Comparison of ENCODE assay signal across 11 cellular contexts in genomic region chr16:84643677-84644076, GRCh38. TPM values are rescaled to one million over a fixed set of nuclear protein-coding genes. Genes with fewer than 3 reads are reported as not detected.
DNase-seq lines count a peak whose midpoint lies in the region; ATAC-seq and TF ChIP-seq lines count a peak whose summit lies in the region.
"Had no signal": no experiment of that assay in that cellular context is flagged by ENCODE, and none has a peak within 500 bp of the region (broad histone marks: within the 10 kb centered on the region; RNA-seq: fewer than 3 reads in every experiment).

No MANE protein-coding gene starts in this region.

- CTCF ChIA-PET in WTC11 (lab: Charles Lee) = interaction anchor here (1.1 to 2.9 kb wide), 4 partner anchors 28 to 281 kb away, joined by 3 to 13 read pairs (median 8); no protein-coding TSS in a partner anchor

- peak; percentile 87 for DNase-seq in DMS 273 treated with DMSO at 0.1 percent for 48 hours (lab: John Stamatoyannopoulos, UW)
- DNase-seq in NCI-H2171 (lab: John Stamatoyannopoulos, UW) = peak; percentile 79
- DNase-seq in chondrocyte (ENCODE audit: low spot score) = no peak
- no peak for DNase-seq in neuronal stem cell (ENCODE audit: low spot score)
- no peak for DNase-seq in WTC11 (ENCODE audit: low spot score)
- no peak for DNase-seq in NCI-H226
- DNase-seq: activated T-cell treated with anti-CD3 and anti-CD28 coated beads, Interleukin-2, amount 50 U/mL, for 72 hours; Caco-2; stimulated activated CD4-positive, alpha-beta T cell treated with anti-CD3 and anti-CD28 coated beads, Interleukin-4, amount 100 ng/mL, for 24 hours had no signal

- no peak overlapping the region for H2AK5ac ChIP-seq in neuronal stem cell (ENCODE audit: low read depth, low read length)

- POLR2A ChIA-PET in WTC11 (lab: Charles Lee) = no interaction called here

- no peaks in the 10 kb centered on the region for H3K9me3 ChIP-seq in neuronal stem cell (replicated peaks in 1 of 2; ENCODE audit: control insufficient read depth in 2 of 2, insufficient read depth in 1 of 2, low read depth in 1 of 2, low read length in 2 of 2)
- H3K9me3 ChIP-seq: Caco-2 had no signal

- H3K27me3 Mint-ChIP-seq in chondrocyte (ENCODE audit: low read depth) (peaks cover 2% of the 10 kb centered on the region), WTC11 (ENCODE audit: low read depth) (peaks cover 14% of the 10 kb centered on the region)

- H3K14ac ChIP-seq in neuronal stem cell (ENCODE audit: low read length) = no peak overlapping the region

- H3K36me3 Mint-ChIP-seq in chondrocyte (ENCODE audit: low read depth) = no peaks in the 10 kb centered on the region
- H3K36me3 Mint-ChIP-seq in WTC11 = no peaks in the 10 kb centered on the region

- no peak overlapping the region for H2BK15ac ChIP-seq in neuronal stem cell (ENCODE audit: low read length)

- H3K4me2 ChIP-seq in neuronal stem cell (ENCODE audit: insufficient read depth, low read length, poor library complexity, severe bottlenecking) = no peak overlapping the region

- no peak overlapping the region for H3K9ac ChIP-seq in neuronal stem cell (ENCODE audit: low read depth, low read length, poor library complexity)

- H3K4me1 ChIP-seq in neuronal stem cell (ENCODE audit: control insufficient read depth in 2 of 2, insufficient read depth in 1 of 2, low read depth in 1 of 2, low read length in 2 of 2) = peaks cover 7 to 46% of the 10 kb centered on the region in 2 donors
- H3K4me1 ChIP-seq: Caco-2 had no signal

- H3K79me1 ChIP-seq in neuronal stem cell (ENCODE audit: low read depth, low read length) = no peaks in the 10 kb centered on the region

- no peak overlapping the region for H3K23ac ChIP-seq in neuronal stem cell (ENCODE audit: low read depth, low read length, poor library complexity)

- ATAC-seq in HG03097 (IDR thresholded peaks at IDR 0.05; ENCODE audit: low FRiP score, unreplicated experiment) (no peak), WTC11 (no peak), HG02970 (IDR thresholded peaks at IDR 0.05; ENCODE audit: low FRiP score, unreplicated experiment) (no peak)
- ATAC-seq: activated T-cell treated with anti-CD3 and anti-CD28 coated beads, Interleukin-2, amount 50 U/mL, for 72 hours had no signal

- H2BK5ac ChIP-seq in neuronal stem cell (ENCODE audit: low read length) = no peak overlapping the region

- H4K8ac ChIP-seq in neuronal stem cell (ENCODE audit: low read depth, low read length) = no peak overlapping the region

- peaks cover 0 to 7% (median 0%) of the 10 kb centered on the region in 3 experiments for H3K27me3 ChIP-seq in neuronal stem cell (ENCODE audit: control insufficient read depth in 3 of 3, insufficient read depth in 3 of 3, low read depth in 1 of 3, low read length in 3 of 3)

- H2BK120ac ChIP-seq in neuronal stem cell (ENCODE audit: low read depth, low read length) = no peak overlapping the region

- no peak overlapping the region for H3K4ac ChIP-seq in neuronal stem cell (ENCODE audit: low read length)

- H2BK12ac ChIP-seq in neuronal stem cell (ENCODE audit: low read length) = no peak overlapping the region

- no peak overlapping the region for H3K27ac ChIP-seq in neuronal stem cell (replicated peaks; ENCODE audit: low read length)

- H3K18ac ChIP-seq in neuronal stem cell (ENCODE audit: low read length) = peak overlapping the region; percentile 11

- H3K36me3 ChIP-seq in neuronal stem cell (replicated peaks in 1 of 2; ENCODE audit: control insufficient read depth in 2 of 2, insufficient read depth in 2 of 2, low read length in 2 of 2) = no peaks in the 10 kb centered on the region

- H3K4me1 Mint-ChIP-seq in chondrocyte (ENCODE audit: low read depth) (peaks cover 32% of the 10 kb centered on the region), WTC11 (peaks cover 22% of the 10 kb centered on the region)

- no peak overlapping the region for H3K4me3 ChIP-seq in neuronal stem cell (ENCODE audit: low read length in 2 of 2)

- H4K91ac ChIP-seq in neuronal stem cell (ENCODE audit: low read depth, low read length, poor library complexity) = no peak overlapping the region

- H3K27ac Mint-ChIP-seq in chondrocyte (ENCODE audit: unreplicated experiment) (peak overlapping the region; percentile 74), WTC11 (no peak overlapping the region)
- H3K27ac Mint-ChIP-seq: activated T-cell treated with anti-CD3 and anti-CD28 coated beads, Interleukin-2, amount 50 U/mL, for 72 hours had no signal

- H2AFZ ChIP-seq in neuronal stem cell (ENCODE audit: low read length) = no peak overlapping the region

- H3K4me3 Mint-ChIP-seq in chondrocyte (ENCODE audit: unreplicated experiment) (no peak overlapping the region), WTC11 (no peak overlapping the region)
- H3K4me3 Mint-ChIP-seq: activated T-cell treated with anti-CD3 and anti-CD28 coated beads, Interleukin-2, amount 50 U/mL, for 72 hours had no signal

- H3K9me3 Mint-ChIP-seq in chondrocyte (ENCODE audit: low read depth) (no peaks in the 10 kb centered on the region), WTC11 (no peaks in the 10 kb centered on the region)

- WGBS in neuronal stem cell (ENCODE audit: extremely low coverage in 2 of 2, insufficient read length in 2 of 2, insufficient replicate concordance in 1 of 2), 2 donors = no CpG with 5 or more reads among the region's 4 CpGs

- no peak for TF ChIP-seq CTCF in chondrocyte (IDR thresholded peaks at IDR 0.05)
- TF ChIP-seq CTCF in WTC11 (IDR thresholded peaks at IDR 0.05) = no peak

TF ChIP-seq in WTC11, 78 proteins besides CTCF, POLR2A, EP300 and RAD21 (continues in another document):
- TF ChIP-seq, protein P1, sequence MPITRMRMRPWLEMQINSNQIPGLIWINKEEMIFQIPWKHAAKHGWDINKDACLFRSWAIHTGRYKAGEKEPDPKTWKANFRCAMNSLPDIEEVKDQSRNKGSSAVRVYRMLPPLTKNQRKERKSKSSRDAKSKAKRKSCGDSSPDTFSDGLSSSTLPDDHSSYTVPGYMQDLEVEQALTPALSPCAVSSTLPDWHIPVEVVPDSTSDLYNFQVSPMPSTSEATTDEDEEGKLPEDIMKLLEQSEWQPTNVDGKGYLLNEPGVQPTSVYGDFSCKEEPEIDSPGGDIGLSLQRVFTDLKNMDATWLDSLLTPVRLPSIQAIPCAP (CRISPR knock-in tag; IDR thresholded peaks at IDR 0.05) = no peak
- TF ChIP-seq TP53 (CRISPR knock-in tag; IDR thresholded peaks at IDR 0.05) (no peak), SP1 (CRISPR knock-in tag; conservative IDR thresholded peaks at IDR 0.05) (no peak), RORB (CRISPR knock-in tag; IDR thresholded peaks at IDR 0.05) (no peak), NFATC4 (CRISPR knock-in tag; IDR thresholded peaks at IDR 0.05) (no peak)
- TF ChIP-seq, protein P2, sequence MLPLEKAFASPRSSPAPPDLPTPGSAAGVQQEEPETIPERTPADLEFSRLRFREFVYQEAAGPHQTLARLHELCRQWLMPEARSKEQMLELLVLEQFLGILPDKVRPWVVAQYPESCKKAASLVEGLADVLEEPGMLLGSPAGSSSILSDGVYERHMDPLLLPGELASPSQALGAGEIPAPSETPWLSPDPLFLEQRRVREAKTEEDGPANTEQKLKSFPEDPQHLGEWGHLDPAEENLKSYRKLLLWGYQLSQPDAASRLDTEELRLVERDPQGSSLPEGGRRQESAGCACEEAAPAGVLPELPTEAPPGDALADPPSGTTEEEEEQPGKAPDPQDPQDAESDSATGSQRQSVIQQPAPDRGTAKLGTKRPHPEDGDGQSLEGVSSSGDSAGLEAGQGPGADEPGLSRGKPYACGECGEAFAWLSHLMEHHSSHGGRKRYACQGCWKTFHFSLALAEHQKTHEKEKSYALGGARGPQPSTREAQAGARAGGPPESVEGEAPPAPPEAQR (CRISPR knock-in tag; IDR thresholded peaks at IDR 0.05) = no peak
- TF ChIP-seq, protein P3, sequence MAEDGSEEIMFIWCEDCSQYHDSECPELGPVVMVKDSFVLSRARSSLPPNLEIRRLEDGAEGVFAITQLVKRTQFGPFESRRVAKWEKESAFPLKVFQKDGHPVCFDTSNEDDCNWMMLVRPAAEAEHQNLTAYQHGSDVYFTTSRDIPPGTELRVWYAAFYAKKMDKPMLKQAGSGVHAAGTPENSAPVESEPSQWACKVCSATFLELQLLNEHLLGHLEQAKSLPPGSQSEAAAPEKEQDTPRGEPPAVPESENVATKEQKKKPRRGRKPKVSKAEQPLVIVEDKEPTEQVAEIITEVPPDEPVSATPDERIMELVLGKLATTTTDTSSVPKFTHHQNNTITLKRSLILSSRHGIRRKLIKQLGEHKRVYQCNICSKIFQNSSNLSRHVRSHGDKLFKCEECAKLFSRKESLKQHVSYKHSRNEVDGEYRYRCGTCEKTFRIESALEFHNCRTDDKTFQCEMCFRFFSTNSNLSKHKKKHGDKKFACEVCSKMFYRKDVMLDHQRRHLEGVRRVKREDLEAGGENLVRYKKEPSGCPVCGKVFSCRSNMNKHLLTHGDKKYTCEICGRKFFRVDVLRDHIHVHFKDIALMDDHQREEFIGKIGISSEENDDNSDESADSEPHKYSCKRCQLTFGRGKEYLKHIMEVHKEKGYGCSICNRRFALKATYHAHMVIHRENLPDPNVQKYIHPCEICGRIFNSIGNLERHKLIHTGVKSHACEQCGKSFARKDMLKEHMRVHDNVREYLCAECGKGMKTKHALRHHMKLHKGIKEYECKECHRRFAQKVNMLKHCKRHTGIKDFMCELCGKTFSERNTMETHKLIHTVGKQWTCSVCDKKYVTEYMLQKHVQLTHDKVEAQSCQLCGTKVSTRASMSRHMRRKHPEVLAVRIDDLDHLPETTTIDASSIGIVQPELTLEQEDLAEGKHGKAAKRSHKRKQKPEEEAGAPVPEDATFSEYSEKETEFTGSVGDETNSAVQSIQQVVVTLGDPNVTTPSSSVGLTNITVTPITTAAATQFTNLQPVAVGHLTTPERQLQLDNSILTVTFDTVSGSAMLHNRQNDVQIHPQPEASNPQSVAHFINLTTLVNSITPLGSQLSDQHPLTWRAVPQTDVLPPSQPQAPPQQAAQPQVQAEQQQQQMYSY (CRISPR knock-in tag; IDR thresholded peaks at IDR 0.05) = no peak

RNA-seq across cellular contexts. Expression of gene KLHL36, which starts 4.6 kb away (rescaled TPM):
- total RNA-seq in chondrocyte = 40.2 to 43.8 TPM (median 42.4 TPM) in 3 replicates
- 7.4 TPM for polyA plus RNA-seq in neuronal stem cell (2013, experiment 1 of 2)
- polyA plus RNA-seq in neuronal stem cell (2013, experiment 2 of 2) = 8.0 TPM
- 55.7 to 56.1 TPM (median 55.8 TPM) in 3 replicates for total RNA-seq in WTC11 (2021)

RNA-seq across cellular contexts. Expression of gene COTL1, which starts 25.8 kb away (rescaled TPM):
- total RNA-seq in chondrocyte (27.4 to 57.6 TPM (median 52.8 TPM) in 3 replicates), WTC11 (2021) (102 to 122 TPM (median 122 TPM) in 3 replicates)
- 222 TPM for polyA plus RNA-seq in neuronal stem cell (2013, experiment 1 of 2)
- polyA plus RNA-seq in neuronal stem cell (2013, experiment 2 of 2) = 221 TPM

RNA-seq across cellular contexts. Expression of gene USP10, which starts 56.1 kb away (rescaled TPM):
- 43.0 to 59.3 TPM (median 43.4 TPM) in 3 replicates for total RNA-seq in chondrocyte
- polyA plus RNA-seq in neuronal stem cell (2013, experiment 1 of 2) = 92.1 TPM
- polyA plus RNA-seq in neuronal stem cell (2013, experiment 2 of 2) = 91.9 TPM
- 138 to 152 TPM (median 139 TPM) in 3 replicates for total RNA-seq in WTC11 (2021)

Comparison
In these comparisons a context has a peak if more than half of its experiments do, and no peak if none do; other contexts are left out.
1. DNase-seq: peak in DMS 273 treated with DMSO at 0.1 percent for 48 hours (single experiment) and NCI-H2171 (single experiment); none in chondrocyte (single experiment), neuronal stem cell (single experiment), WTC11 (single experiment) and NCI-H226 (single experiment).